Comparison of ENCODE assay signal across 6 cellular contexts in the genomic region with DNA sequence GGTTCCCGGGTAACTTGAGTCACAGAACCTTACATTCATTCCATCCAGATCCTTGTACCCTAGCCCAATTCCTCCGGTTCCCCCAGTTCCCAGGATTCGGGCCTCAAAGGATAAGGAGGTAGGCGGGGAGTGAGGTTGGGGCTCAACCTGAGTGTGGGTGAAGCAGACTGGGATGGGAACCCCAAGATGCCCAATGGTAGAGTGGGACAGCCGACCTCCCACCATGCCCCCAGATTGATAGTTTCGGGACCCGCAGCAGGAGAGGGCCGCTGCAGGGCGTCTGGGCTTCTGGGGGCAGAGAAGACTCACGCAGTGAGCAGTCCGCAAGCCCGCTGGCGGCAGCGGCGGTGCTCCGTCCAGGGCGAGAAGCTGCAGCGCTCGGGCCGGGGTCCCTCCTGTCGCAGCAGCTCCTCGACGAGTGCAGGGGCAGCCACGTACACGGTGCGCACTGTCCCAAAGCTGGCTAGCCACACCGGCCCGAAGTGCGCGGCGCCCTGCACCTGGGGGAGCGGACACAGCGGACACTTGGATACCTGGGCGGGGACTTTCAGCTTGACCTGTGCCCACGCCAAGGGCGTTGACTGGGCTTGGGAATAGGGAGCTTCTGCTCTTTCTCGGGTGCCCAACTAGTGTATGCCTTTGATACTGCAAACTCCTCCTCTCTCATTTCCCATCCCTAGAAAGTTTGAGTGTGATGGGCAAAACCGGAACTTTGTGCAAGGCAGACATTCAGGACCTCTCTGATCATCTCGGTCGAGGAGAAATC. TPM values are rescaled to one million over a fixed set of nuclear protein-coding genes. Genes with fewer than 3 reads are reported as not detected.
DNase-seq lines count a peak whose midpoint lies in the region; ATAC-seq and TF ChIP-seq lines count a peak whose summit lies in the region.

No MANE protein-coding gene starts in this region.

- H3K27me3 Mint-ChIP-seq in activated T-cell treated with anti-CD3 and anti-CD28 coated beads, Interleukin-2, amount 50 U/mL, for 24 hours, result peaks cover 13% of the 10 kb centered on the region
- peaks cover 18% of the 10 kb centered on the region for H3K27me3 Mint-ChIP-seq in glutamatergic neuron (ENCODE audit: unreplicated experiment)

- H3K9me3 ChIP-seq in upper lobe of left lung, result no peaks in the 10 kb centered on the region

- no peak for TF ChIP-seq EP300 in upper lobe of left lung (IDR thresholded peaks at IDR 0.05)

- peaks cover 0 to 20% (median 9%) of the 10 kb centered on the region in 4 donors for H3K36me3 ChIP-seq in upper lobe of left lung

- no peak for DNase-seq in activated T-cell treated with anti-CD3 and anti-CD28 coated beads, Interleukin-2, amount 50 U/mL, for 24 hours
- no peak for DNase-seq in activated T-cell treated with anti-CD3 and anti-CD28 coated beads, Interleukin-2, amount 50 U/mL, for 48 hours
- DNase-seq in glutamatergic neuron (peak; percentile 39), upper lobe of left lung (peak; percentile 40 to 86), NCI-H345 (lab: John Stamatoyannopoulos, UW) (no peak)

- peak overlapping the region; percentile 91 for H3K4me3 Mint-ChIP-seq in activated T-cell treated with anti-CD3 and anti-CD28 coated beads, Interleukin-2, amount 50 U/mL, for 24 hours
- peak overlapping the region; percentile 59 for H3K4me3 Mint-ChIP-seq in glutamatergic neuron (ENCODE audit: unreplicated experiment)

- H3K27me3 ChIP-seq in upper lobe of left lung, result peaks cover 0 to 24% (median 19%) of the 10 kb centered on the region in 4 donors

- H3K36me3 Mint-ChIP-seq in activated T-cell treated with anti-CD3 and anti-CD28 coated beads, Interleukin-2, amount 50 U/mL, for 24 hours (ENCODE audit: low read depth), result peaks cover 79% of the 10 kb centered on the region
- peaks cover 6% of the 10 kb centered on the region for H3K36me3 Mint-ChIP-seq in glutamatergic neuron (ENCODE audit: unreplicated experiment)

- 2 to 7% methylated on average over 10 to 12 of the region's 40 CpGs for WGBS in upper lobe of left lung, 2 donors

- no peak overlapping the region for H3K27ac ChIP-seq in upper lobe of left lung

- H3K4me1 Mint-ChIP-seq in activated T-cell treated with anti-CD3 and anti-CD28 coated beads, Interleukin-2, amount 50 U/mL, for 24 hours (ENCODE audit: low read depth), result peaks cover 51% of the 10 kb centered on the region
- H3K4me1 Mint-ChIP-seq in glutamatergic neuron (ENCODE audit: low read depth, unreplicated experiment), result peaks cover 5% of the 10 kb centered on the region

- no peak for TF ChIP-seq POLR2A in upper lobe of left lung (IDR thresholded peaks at IDR 0.05)

- no peaks in the 10 kb centered on the region for H3K9me3 Mint-ChIP-seq in activated T-cell treated with anti-CD3 and anti-CD28 coated beads, Interleukin-2, amount 50 U/mL, for 24 hours
- H3K9me3 Mint-ChIP-seq in glutamatergic neuron (ENCODE audit: unreplicated experiment), result peaks cover 4% of the 10 kb centered on the region

- peaks cover 27 to 42% (median 31%) of the 10 kb centered on the region in 4 donors for H3K4me1 ChIP-seq in upper lobe of left lung

- H3K4me3 ChIP-seq in upper lobe of left lung, result peak overlapping the region in 3 of 4 donors; percentile 42 to 56 (median 51)

- no peak for TF ChIP-seq CTCF in glutamatergic neuron (IDR thresholded peaks at IDR 0.05; ENCODE audit: partially characterized antibody, unreplicated experiment)
- no peak for TF ChIP-seq CTCF in upper lobe of left lung (IDR thresholded peaks at IDR 0.05)

- H3K27ac Mint-ChIP-seq in activated T-cell treated with anti-CD3 and anti-CD28 coated beads, Interleukin-2, amount 50 U/mL, for 24 hours, result peak overlapping the region; percentile 67
- H3K27ac Mint-ChIP-seq in glutamatergic neuron (ENCODE audit: unreplicated experiment), result no peak overlapping the region

- peak; percentile 23 to 54 for ATAC-seq in upper lobe of left lung (ENCODE audit: low FRiP score in 2 of 2)
- no peak for ATAC-seq in HG03460 (IDR thresholded peaks at IDR 0.05; ENCODE audit: unreplicated experiment)

RNA-seq across cellular contexts. Expression of a gene that starts 1.0 kb away (rescaled TPM):
- total RNA-seq in glutamatergic neuron (ENCODE audit: unreplicated experiment) (1.7 TPM), upper lobe of left lung (1 to 10 TPM in 4 of 6 donors, under 1 TPM in 1, not detected in 1; 0.98 to 5.2 (median 2.5) TPM)

RNA-seq across cellular contexts. Expression of a gene that starts 6.0 kb away (rescaled TPM):
- total RNA-seq in glutamatergic neuron (ENCODE audit: unreplicated experiment) (9.1 TPM), upper lobe of left lung (10 to 100 TPM in 4 of 6 donors, 1 to 10 TPM in 2; 1.3 to 30.2 (median 16.9) TPM)

RNA-seq across cellular contexts. Expression of a gene that starts 6.5 kb away (rescaled TPM):
- total RNA-seq in glutamatergic neuron (ENCODE audit: unreplicated experiment) (3.3 TPM), upper lobe of left lung (10 to 100 TPM in 2 of 6 donors, 1 to 10 TPM in 4; 4.2 to 18.3 (median 6.4) TPM)

RNA-seq across cellular contexts. Expression of a gene that starts 11.0 kb away (rescaled TPM):
- total RNA-seq in glutamatergic neuron (ENCODE audit: unreplicated experiment) (26.7 TPM), upper lobe of left lung (10 to 100 TPM; 15.4 to 36.7 (median 21.3) TPM)

RNA-seq across cellular contexts. Expression of a gene that starts 13.8 kb away (rescaled TPM):
- 123 TPM for total RNA-seq in glutamatergic neuron (ENCODE audit: unreplicated experiment)
- 100 to 1,000 TPM in 2 of 6 donors, 10 to 100 TPM in 4; 38.5 to 109 (median 62.5) TPM for total RNA-seq in upper lobe of left lung

Comparison
In these comparisons a context has a peak if more than half of its experiments do, and no peak if none do; other contexts are left out.
1. DNase-seq: peak in glutamatergic neuron (single experiment) and upper lobe of left lung (2 of 2); none in activated T-cell treated with anti-CD3 and anti-CD28 coated beads, Interleukin-2, amount 50 U/mL, for 24 hours (single experiment), activated T-cell treated with anti-CD3 and anti-CD28 coated beads, Interleukin-2, amount 50 U/mL, for 48 hours (0 of 2) and NCI-H345 (single experiment).